In genomic region chr9:94918038-94918753, GRCh38 we compare ENCODE assay signal across 12 cellular contexts.
DNase-seq lines count a peak whose midpoint lies in the region; ATAC-seq and TF ChIP-seq lines count a peak whose summit lies in the region.
"Had no signal": no experiment of that assay in that cellular context is flagged by ENCODE, and none has a peak within 500 bp of the region (broad histone marks: within the 10 kb centered on the region; RNA-seq: fewer than 3 reads in every experiment).

No MANE protein-coding gene starts in this region.

- peak overlapping the region; percentile 13; the same call in 1 of the 2 replicates for H3K27ac ChIP-seq in RWPE1
- H3K27ac ChIP-seq: testis had no signal

- no peak overlapping the region for H3K27ac Mint-ChIP-seq in activated CD4-positive, alpha-beta memory T cell treated with anti-CD3 and anti-CD28 coated beads for 36 hours
- H3K27ac Mint-ChIP-seq: T-helper 1 cell treated with Interleukin-12 subunit alpha and Interleukin-12 subunit beta and Interleukin-4 antibody, amounts not matched to agents 30 μg/mL and 1 μg/mL, for 36 hours had no signal

- DNase-seq in GM12864 (ENCODE audit: low read depth) = peak; percentile 5
- no peak for DNase-seq in RWPE1 (ENCODE audit: low spot score)
- DNase-seq in mucosa of descending colon = no peak
- DNase-seq in NCI-H82 treated with DMSO at 0.1 percent for 48 hours (lab: John Stamatoyannopoulos, UW; ENCODE audit: unreplicated experiment) = no peak
- no peak for DNase-seq in activated CD4-positive, alpha-beta memory T cell treated with anti-CD3 and anti-CD28 coated beads for 36 hours
- no peak for DNase-seq in kidney tubule cell (ENCODE audit: low spot score)
- DNase-seq: activated gamma-delta T cell, NCI-H1092, testis had no signal

- POLR2A ChIA-PET in RWPE1 (lab: Yijun Ruan, JAX; ENCODE audit: low non-redundant PET) = interaction anchor here (0.6 kb wide), 1 partner anchor 111 kb away, joined by 3 read pairs; no protein-coding TSS in a partner anchor
- POLR2A ChIA-PET in activated CD4-positive, alpha-beta memory T cell treated with anti-CD3 and anti-CD28 coated beads for 36 hours (lab: Charles Lee) = interaction anchor here (0.9 kb wide), 1 partner anchor 57 kb away, joined by 4 read pairs; no protein-coding TSS in a partner anchor

- H3K9me3 ChIP-seq in mucosa of descending colon = no peaks in the 10 kb centered on the region
- H3K9me3 ChIP-seq: testis had no signal

- H3K4me3 ChIP-seq in GM12864 (ENCODE audit: low read depth, low read length) (no peak overlapping the region), mucosa of descending colon (no peak overlapping the region)
- H3K4me3 ChIP-seq: testis had no signal

- no peaks in the 10 kb centered on the region for H3K36me3 Mint-ChIP-seq in activated CD4-positive, alpha-beta memory T cell treated with anti-CD3 and anti-CD28 coated beads for 36 hours

- CTCF ChIA-PET in RWPE1 (lab: Yijun Ruan, JAX) = interaction anchor here (0.6 to 1.1 kb wide), 3 partner anchors 10 to 1617 kb away, joined by 3 to 4 read pairs (median 3); no protein-coding TSS in a partner anchor
- CTCF ChIA-PET in activated CD4-positive, alpha-beta memory T cell treated with anti-CD3 and anti-CD28 coated beads for 36 hours (lab: Charles Lee) = interaction anchor here (0.8 to 1.8 kb wide), 4 partner anchors 52 to 237 kb away, joined by 3 to 10 read pairs (median 7); no protein-coding TSS in a partner anchor

- intact Hi-C loops in mucosa of descending colon (cut with DNase I, micrococcal nuclease) = no loop called here
- intact Hi-C loops in activated CD4-positive, alpha-beta memory T cell treated with anti-CD3 and anti-CD28 coated beads for 36 hours (cut with micrococcal nuclease) = no loop called here

- no peaks in the 10 kb centered on the region for H3K27me3 Mint-ChIP-seq in activated CD4-positive, alpha-beta memory T cell treated with anti-CD3 and anti-CD28 coated beads for 36 hours

- no peaks in the 10 kb centered on the region for H3K9me3 Mint-ChIP-seq in activated CD4-positive, alpha-beta memory T cell treated with anti-CD3 and anti-CD28 coated beads for 36 hours
- H3K9me3 Mint-ChIP-seq: T-helper 1 cell treated with Interleukin-12 subunit alpha and Interleukin-12 subunit beta and Interleukin-4 antibody, amounts not matched to agents 30 μg/mL and 1 μg/mL, for 36 hours had no signal

- no peaks in the 10 kb centered on the region for H3K4me1 Mint-ChIP-seq in activated CD4-positive, alpha-beta memory T cell treated with anti-CD3 and anti-CD28 coated beads for 36 hours (ENCODE audit: low read depth)

- H3K4me3 Mint-ChIP-seq in activated CD4-positive, alpha-beta memory T cell treated with anti-CD3 and anti-CD28 coated beads for 36 hours = no peak overlapping the region
- H3K4me3 Mint-ChIP-seq: T-helper 1 cell treated with Interleukin-12 subunit alpha and Interleukin-12 subunit beta and Interleukin-4 antibody, amounts not matched to agents 30 μg/mL and 1 μg/mL, for 36 hours had no signal

- peak; percentile 77 for ATAC-seq in GM21447 (IDR thresholded peaks at IDR 0.05; ENCODE audit: unreplicated experiment)
- peak; percentile 12 for ATAC-seq in mucosa of descending colon
- no peak for ATAC-seq in GM18519 (IDR thresholded peaks at IDR 0.05; ENCODE audit: low FRiP score, unreplicated experiment)

- no peaks in the 10 kb centered on the region for H3K36me3 ChIP-seq in mucosa of descending colon (ENCODE audit: low read depth)

- H3K4me1 ChIP-seq in mucosa of descending colon (ENCODE audit: low read depth) = peaks cover 17% of the 10 kb centered on the region

- TF ChIP-seq CTCF in GM12864 (IDR thresholded peaks at IDR 0.05; ENCODE audit: low read depth, low read length, missing control alignments) = peak; percentile 32
- no peak for TF ChIP-seq CTCF in RWPE1 (conservative IDR thresholded peaks at IDR 0.05; ENCODE audit: low read depth)
- no peak for TF ChIP-seq CTCF in mucosa of descending colon (IDR thresholded peaks at IDR 0.05)
